In genomic region chr17:80614320-80614719, GRCh38 we compare ENCODE assay signal across 20 cellular contexts.
DNase-seq lines count a peak whose midpoint lies in the region; ATAC-seq and TF ChIP-seq lines count a peak whose summit lies in the region.
"Had no signal": no experiment of that assay in that cellular context is flagged by ENCODE, and none has a peak within 500 bp of the region (broad histone marks: within the 10 kb centered on the region; RNA-seq: fewer than 3 reads in every experiment).

No MANE protein-coding gene starts in this region.

- no peaks in the 10 kb centered on the region for H3K4me1 ChIP-seq in CD4-positive, CD25-positive, alpha-beta regulatory T cell (ENCODE audit: control insufficient read depth, insufficient read depth, low read length, poor library complexity, severe bottlenecking)
- peaks cover 25% of the 10 kb centered on the region for H3K4me1 ChIP-seq in Loucy (ENCODE audit: insufficient read depth, low read length, poor library complexity, severe bottlenecking)
- H3K4me1 ChIP-seq: sigmoid colon had no signal

- DNase-seq in T-helper 1 cell = no peak
- no peak for DNase-seq in CD4-positive, CD25-positive, alpha-beta regulatory T cell
- no peak for DNase-seq in central memory CD8-positive, alpha-beta T cell (ENCODE audit: low spot score in 2 of 2)
- no peak for DNase-seq in stimulated activated CD4-positive, alpha-beta T cell treated with anti-CD3 and anti-CD28 coated beads, Interleukin-4, amount 100 ng/mL, for 1 hour
- DNase-seq: activated effector memory CD4-positive, alpha-beta T cell treated with anti-CD3 and anti-CD28 coated beads, Interleukin-2, amount 50 U/mL, for 16 hours; amniotic stem cell; GDM1; left ventricle myocardium inferior; NCI-H1694; NCI-H2171; nucleus accumbens; psoas muscle; SHP77 treated with DMSO at 0.1 percent for 48 hours; sigmoid colon; stimulated activated CD4-positive, alpha-beta T cell treated with anti-CD3 and anti-CD28 coated beads, Interleukin-4, amount 100 ng/mL, for 4 hours had no signal

- H3K9me3 Mint-ChIP-seq in T-helper 1 cell treated with Interleukin-12 subunit alpha and Interleukin-12 subunit beta and Interleukin-4 antibody, amounts not matched to agents 30 μg/mL and 1 μg/mL, for 36 hours = no peaks in the 10 kb centered on the region
- no peaks in the 10 kb centered on the region for H3K9me3 Mint-ChIP-seq in CD4-positive, CD25-positive, alpha-beta regulatory T cell
- no peaks in the 10 kb centered on the region for H3K9me3 Mint-ChIP-seq in central memory CD8-positive, alpha-beta T cell

- H3K27me3 ChIP-seq in CD4-positive, CD25-positive, alpha-beta regulatory T cell (ENCODE audit: control insufficient read depth, insufficient read depth, low read length) = no peaks in the 10 kb centered on the region
- no peaks in the 10 kb centered on the region for H3K27me3 ChIP-seq in Loucy (ENCODE audit: insufficient read depth, low read length, poor library complexity, severe bottlenecking)
- H3K27me3 ChIP-seq: sigmoid colon had no signal

- H3K36me3 ChIP-seq in CD4-positive, CD25-positive, alpha-beta regulatory T cell (ENCODE audit: control insufficient read depth, insufficient read depth, low read length) = no peaks in the 10 kb centered on the region
- H3K36me3 ChIP-seq in Loucy (ENCODE audit: insufficient read depth, low read length) = no peaks in the 10 kb centered on the region
- H3K36me3 ChIP-seq: left ventricle myocardium inferior, sigmoid colon, thoracic aorta had no signal

- H3K9ac ChIP-seq in Loucy (ENCODE audit: low read depth, low read length, poor library complexity, severe bottlenecking) = no peak overlapping the region

- peaks cover 10% of the 10 kb centered on the region for H3K36me3 Mint-ChIP-seq in T-helper 1 cell treated with Interleukin-12 subunit alpha and Interleukin-12 subunit beta and Interleukin-4 antibody, amounts not matched to agents 30 μg/mL and 1 μg/mL, for 36 hours (ENCODE audit: low read depth)
- peaks cover 9% of the 10 kb centered on the region for H3K36me3 Mint-ChIP-seq in CD4-positive, CD25-positive, alpha-beta regulatory T cell
- H3K36me3 Mint-ChIP-seq in central memory CD8-positive, alpha-beta T cell (ENCODE audit: insufficient read depth) = no peaks in the 10 kb centered on the region

- H3K4me3 ChIP-seq in CD4-positive, CD25-positive, alpha-beta regulatory T cell (ENCODE audit: low read depth, low read length) = no peak overlapping the region
- no peak overlapping the region for H3K4me3 ChIP-seq in Loucy (ENCODE audit: low read length, poor library complexity, severe bottlenecking)
- H3K4me3 ChIP-seq: left ventricle myocardium inferior, psoas muscle, sigmoid colon, thoracic aorta had no signal

- H4K20me1 ChIP-seq in Loucy (ENCODE audit: insufficient read depth, low read length, poor library complexity, severe bottlenecking) = no peaks in the 10 kb centered on the region

- no peaks in the 10 kb centered on the region for H3K9me3 ChIP-seq in CD4-positive, CD25-positive, alpha-beta regulatory T cell (ENCODE audit: control insufficient read depth in 2 of 2, low read length in 2 of 2)
- no peaks in the 10 kb centered on the region for H3K9me3 ChIP-seq in Loucy (ENCODE audit: insufficient read depth, low read depth, low read length)
- H3K9me3 ChIP-seq: left ventricle myocardium inferior, psoas muscle, sigmoid colon, thoracic aorta had no signal

- H3K9me2 ChIP-seq in Loucy (replicated peaks; ENCODE audit: low read depth, low read length) = no peaks in the 10 kb centered on the region

- no peak for TF ChIP-seq CTCF in Loucy (conservative IDR thresholded peaks at IDR 0.05; ENCODE audit: low read length)

- H3K27ac Mint-ChIP-seq in T-helper 1 cell treated with Interleukin-12 subunit alpha and Interleukin-12 subunit beta and Interleukin-4 antibody, amounts not matched to agents 30 μg/mL and 1 μg/mL, for 36 hours = peak overlapping the region; percentile 53
- peak overlapping the region in 2 of 3 donors; percentile 32 to 33 for H3K27ac Mint-ChIP-seq in CD4-positive, CD25-positive, alpha-beta regulatory T cell
- H3K27ac Mint-ChIP-seq in central memory CD8-positive, alpha-beta T cell (ENCODE audit: low read depth) = peak overlapping the region; percentile 18

- ATAC-seq in CD4-positive, CD25-positive, alpha-beta regulatory T cell (ENCODE audit: low read depth in 2 of 2) = no peak
- ATAC-seq in central memory CD8-positive, alpha-beta T cell (replicated peaks; ENCODE audit: extremely low read depth, poor library complexity, severe bottlenecking) = no peak
- ATAC-seq in GM18519 (IDR thresholded peaks at IDR 0.05; ENCODE audit: low FRiP score, unreplicated experiment) (no peak), HG02840 (IDR thresholded peaks at IDR 0.05; ENCODE audit: low FRiP score, unreplicated experiment) (no peak)
- ATAC-seq: psoas muscle had no signal

- H3K27me3 Mint-ChIP-seq in T-helper 1 cell treated with Interleukin-12 subunit alpha and Interleukin-12 subunit beta and Interleukin-4 antibody, amounts not matched to agents 30 μg/mL and 1 μg/mL, for 36 hours (ENCODE audit: low read depth) = no peaks in the 10 kb centered on the region
- H3K27me3 Mint-ChIP-seq in CD4-positive, CD25-positive, alpha-beta regulatory T cell = no peaks in the 10 kb centered on the region
- no peaks in the 10 kb centered on the region for H3K27me3 Mint-ChIP-seq in central memory CD8-positive, alpha-beta T cell

- H2AFZ ChIP-seq in Loucy (ENCODE audit: low read length) = no peak overlapping the region

- H3K4me3 Mint-ChIP-seq in T-helper 1 cell treated with Interleukin-12 subunit alpha and Interleukin-12 subunit beta and Interleukin-4 antibody, amounts not matched to agents 30 μg/mL and 1 μg/mL, for 36 hours = no peak overlapping the region
- H3K4me3 Mint-ChIP-seq in CD4-positive, CD25-positive, alpha-beta regulatory T cell = peak overlapping the region in 1 of 4 donors; percentile 82
- H3K4me3 Mint-ChIP-seq in central memory CD8-positive, alpha-beta T cell = no peak overlapping the region

- H3K27ac ChIP-seq in CD4-positive, CD25-positive, alpha-beta regulatory T cell (ENCODE audit: insufficient read depth, low read length, poor library complexity, severe bottlenecking) = no peak overlapping the region
- H3K27ac ChIP-seq: left ventricle myocardium inferior, psoas muscle, sigmoid colon, thoracic aorta had no signal

- H3K4me2 ChIP-seq in Loucy (ENCODE audit: low read depth, low read length, poor library complexity, severe bottlenecking) = peak overlapping the region; percentile 5

- H3K79me2 ChIP-seq in Loucy (ENCODE audit: insufficient read depth, low read length) = peaks cover 68% of the 10 kb centered on the region

- peaks cover 30% of the 10 kb centered on the region for H3K4me1 Mint-ChIP-seq in T-helper 1 cell treated with Interleukin-12 subunit alpha and Interleukin-12 subunit beta and Interleukin-4 antibody, amounts not matched to agents 30 μg/mL and 1 μg/mL, for 36 hours (ENCODE audit: low read depth)
- H3K4me1 Mint-ChIP-seq in CD4-positive, CD25-positive, alpha-beta regulatory T cell = peaks cover 5 to 58% (median 40%) of the 10 kb centered on the region in 4 donors
- H3K4me1 Mint-ChIP-seq in central memory CD8-positive, alpha-beta T cell = peaks cover 24% of the 10 kb centered on the region

- H3F3A ChIP-seq in Loucy (ENCODE audit: low read depth) = 0 out of 2 replicates have a peak, but pooled peaks cover 2% of the 10 kb centered on the region
